In the genomic region with DNA sequence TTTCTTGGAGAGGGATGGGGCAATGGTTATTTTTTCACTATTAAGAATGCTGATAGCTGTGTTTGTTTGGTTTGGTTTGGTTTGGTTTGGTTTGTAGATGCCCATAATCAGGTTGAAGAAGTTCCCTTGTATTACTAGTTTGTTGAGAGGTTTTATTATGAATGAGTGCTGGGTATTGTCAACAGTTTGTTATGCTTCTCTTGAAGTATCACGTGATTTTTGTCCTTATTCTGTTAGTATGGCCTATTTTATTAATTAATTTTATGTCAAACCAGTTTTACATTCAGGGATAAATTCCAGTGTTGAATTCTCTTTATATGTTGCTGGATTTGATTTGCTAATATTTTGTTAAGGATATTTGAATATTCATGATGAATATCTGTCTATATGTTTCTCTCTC, we compare ENCODE assay signal across 35 cellular contexts.
A peak's percentile ranks its signal among the peaks of the same experiment; 100 is the strongest.
DNase-seq lines count a peak whose midpoint lies in the region; ATAC-seq, FAIRE-seq and TF ChIP-seq lines count a peak whose summit lies in the region.
"Had no signal": no experiment of that assay in that cellular context is flagged by ENCODE, and none has a peak within 500 bp of the region (broad histone marks: within the 10 kb centered on the region; RNA-seq: fewer than 3 reads in every experiment).

No MANE protein-coding gene starts in this region.

- H2BK12ac ChIP-seq in H1 (ENCODE audit: low read depth, low read length), result no peak overlapping the region

- no peaks in the 10 kb centered on the region for H3K23me2 ChIP-seq in H1 (ENCODE audit: low read depth, low read length)

- no peaks in the 10 kb centered on the region for H3K9me1 ChIP-seq in K562 (ENCODE audit: control insufficient read depth, insufficient read depth, low read length)

- H3K79me2 ChIP-seq in HepG2 (ENCODE audit: insufficient read depth, low read length) (no peaks in the 10 kb centered on the region), K562 (ENCODE audit: control insufficient read depth, insufficient read depth, low read length) (no peaks in the 10 kb centered on the region), H1 (ENCODE audit: control insufficient read depth in 1 of 2, insufficient read depth in 2 of 2, low read length in 2 of 2) (no peaks in the 10 kb centered on the region)

- H3K4me3 ChIP-seq in HepG2 (replicated peaks in 1 of 3; ENCODE audit: insufficient read depth in 1 of 3, low read depth in 2 of 3, low read length in 3 of 3) (no peak overlapping the region), right lobe of liver (no peak overlapping the region), K562 (no peak overlapping the region), H1 (ENCODE audit: extremely low read depth in 1 of 4, insufficient read depth in 2 of 4, low read depth in 3 of 4, low read length in 4 of 4) (no peak overlapping the region)
- H3K4me3 ChIP-seq: A549; BLaER1; BLaER1 treated with 17β-estradiol and CSF1 and Interleukin-3, amounts not matched to agents 10 nM and 100 nM had no signal

- no peaks in the 10 kb centered on the region for H3K4me1 ChIP-seq in HepG2 (ENCODE audit: insufficient read depth, low read length)
- no peaks in the 10 kb centered on the region for H3K4me1 ChIP-seq in right lobe of liver
- H3K4me1 ChIP-seq in K562 (replicated peaks in 1 of 2; ENCODE audit: control insufficient read depth in 2 of 2, insufficient read depth in 2 of 2, low read length in 2 of 2), result no peaks in the 10 kb centered on the region
- H3K4me1 ChIP-seq in H1 (replicated peaks in 1 of 4; ENCODE audit: control insufficient read depth in 3 of 4, insufficient read depth in 4 of 4, low read length in 3 of 4), result no peaks in the 10 kb centered on the region
- H3K4me1 ChIP-seq: A549; BE2C; BLaER1; BLaER1 treated with 17β-estradiol and CSF1 and Interleukin-3, amounts not matched to agents 10 nM and 100 nM; Caco-2 had no signal

- peak overlapping the region; percentile 6 for H3K56ac ChIP-seq in H1 (replicated peaks; ENCODE audit: insufficient read length, low read depth, low read length)

- no peaks in the 10 kb centered on the region for H3K79me1 ChIP-seq in H1 (ENCODE audit: low read depth, low read length)

- no peaks in the 10 kb centered on the region for H3K36me3 Mint-ChIP-seq in osteocyte (ENCODE audit: unreplicated experiment)
- H3K36me3 Mint-ChIP-seq: CD14-positive monocyte; CD4-positive, alpha-beta memory T cell; CD4-positive, CD25-positive, alpha-beta regulatory T cell; CD8-positive, alpha-beta memory T cell; CD8-positive, alpha-beta T cell had no signal

- H4K5ac ChIP-seq in H1 (ENCODE audit: insufficient read length, low read depth, low read length), result no peak overlapping the region

- BruUV-seq in HepG2 (replicated peaks; lab: Mats Ljungman, UMichigan) (no TSS peak), K562 (replicated peaks; lab: Mats Ljungman, UMichigan) (no TSS peak)

- no peak overlapping the region for H3K4me3 Mint-ChIP-seq in osteocyte (ENCODE audit: unreplicated experiment)
- H3K4me3 Mint-ChIP-seq: B cell; CD14-positive monocyte; CD4-positive, alpha-beta memory T cell; CD4-positive, alpha-beta T cell; CD4-positive, CD25-positive, alpha-beta regulatory T cell; CD8-positive, alpha-beta memory T cell; CD8-positive, alpha-beta T cell had no signal

- in situ Hi-C loops in HepG2 (cut with HindIII; ENCODE audit: extremely low pct_ligation_motif_present, low pct_unique_long_range_greater_than_20kb), result no loop called here
- in situ Hi-C loops in K562 (cut with MboI), result no loop called here

- FAIRE-seq in HepG2 (lab: Jason Lieb, UNC), result no peak
- no peak for FAIRE-seq in K562 (lab: Jason Lieb, UNC)
- no peak for FAIRE-seq in H1 (lab: Jason Lieb, UNC)
- FAIRE-seq: A204.1, A549, D721Med had no signal

- CTCF ChIA-PET in HepG2 (lab: Yijun Ruan, JAX; ENCODE audit: low intra/inter-chr PET ratio, low total read pairs) (no interaction called here), K562 (lab: Yijun Ruan, JAX; ENCODE audit: low intra/inter-chr PET ratio) (no interaction called here), H1 (lab: Charles Lee; ENCODE audit: partially characterized antibody) (no interaction called here)

- H2BK15ac ChIP-seq in H1 (ENCODE audit: low read length), result no peak overlapping the region

- H3K9me3 ChIP-seq in HepG2 (ENCODE audit: low read length) (peaks cover 26% of the 10 kb centered on the region), right lobe of liver (no peaks in the 10 kb centered on the region), K562 (replicated peaks; ENCODE audit: control insufficient read depth, insufficient read depth, low read depth, low read length) (no peaks in the 10 kb centered on the region), H1 (ENCODE audit: insufficient read depth in 2 of 2, low read depth in 1 of 2, low read length in 1 of 2) (no peaks in the 10 kb centered on the region)
- H3K9me3 ChIP-seq: A549, BE2C, Caco-2 had no signal

- no peak overlapping the region for H2BK20ac ChIP-seq in H1 (ENCODE audit: low read length)

- no peak overlapping the region for H3K27ac ChIP-seq in HepG2 (ENCODE audit: extremely low read length, insufficient read depth, low read length)
- H3K27ac ChIP-seq in right lobe of liver, result no peak overlapping the region
- H3K27ac ChIP-seq in K562 (ENCODE audit: extremely low read depth, low read depth, low read length), result no peak overlapping the region
- no peak overlapping the region for H3K27ac ChIP-seq in H1 (ENCODE audit: low read depth, low read length)
- H3K27ac ChIP-seq: 22Rv1; A549; BLaER1; BLaER1 treated with 17β-estradiol and CSF1 and Interleukin-3, amounts not matched to agents 10 nM and 100 nM; C4-2B had no signal

- H3K23ac ChIP-seq in H1 (ENCODE audit: insufficient read length), result no peak overlapping the region

- no peak for TF ChIP-seq EP300 in HepG2 (IDR thresholded peaks at IDR 0.05; ENCODE audit: low read depth in 2 of 2, low read length in 2 of 2)
- no peak for TF ChIP-seq EP300 in HepG2 (CRISPR knock-in tag; IDR thresholded peaks at IDR 0.05; ENCODE audit: borderline replicate concordance)
- TF ChIP-seq EP300 in K562 (IDR thresholded peaks at IDR 0.05; ENCODE audit: low read length), result no peak
- no peak for TF ChIP-seq EP300 in H1 (IDR thresholded peaks at IDR 0.05; ENCODE audit: borderline replicate concordance in 1 of 2, low read depth in 2 of 2, low read length in 2 of 2)

- no peak for TF ChIP-seq POLR2A in HepG2 (IDR thresholded peaks at IDR 0.05; ENCODE audit: insufficient read depth in 1 of 2, low read depth in 2 of 2, low read length in 2 of 2)
- no peak for TF ChIP-seq POLR2A in right lobe of liver (IDR thresholded peaks at IDR 0.05)
- TF ChIP-seq POLR2A in K562 (conservative IDR thresholded peaks at IDR 0.05), result no peak
- TF ChIP-seq POLR2A in H1 (IDR thresholded peaks at IDR 0.05; ENCODE audit: control extremely low read depth in 1 of 2, low read depth in 2 of 2, low read length in 2 of 2), result no peak

- H3K9ac ChIP-seq in HepG2 (ENCODE audit: insufficient read depth, low read depth, low read length) (no peak overlapping the region), K562 (ENCODE audit: insufficient read depth in 1 of 2, low read depth in 2 of 2, low read length in 2 of 2) (no peak overlapping the region), H1 (replicated peaks in 1 of 4; ENCODE audit: extremely low read depth in 1 of 4, low read depth in 3 of 4, low read length in 3 of 4) (no peak overlapping the region)
- H3K9ac ChIP-seq: BLaER1; BLaER1 treated with 17β-estradiol and CSF1 and Interleukin-3, amounts not matched to agents 10 nM and 100 nM had no signal

- no peak overlapping the region for H2BK5ac ChIP-seq in H1 (ENCODE audit: low read depth, low read length)

- H4K91ac ChIP-seq in H1 (replicated peaks; ENCODE audit: insufficient read length, low read length), result no peak overlapping the region

- H3K9me3 Mint-ChIP-seq in osteocyte (ENCODE audit: unreplicated experiment), result peaks cover 11% of the 10 kb centered on the region

- H3K36me3 ChIP-seq in HepG2 (replicated peaks in 1 of 2; ENCODE audit: control insufficient read depth in 1 of 2, insufficient read depth in 2 of 2, low read length in 2 of 2) (no peaks in the 10 kb centered on the region), right lobe of liver (no peaks in the 10 kb centered on the region), K562 (ENCODE audit: control insufficient read depth, insufficient read depth, low read length) (no peaks in the 10 kb centered on the region), H1 (ENCODE audit: control insufficient read depth in 2 of 4, insufficient read depth in 4 of 4, low read length in 3 of 4) (no peaks in the 10 kb centered on the region)
- H3K36me3 ChIP-seq: BE2C; BLaER1; BLaER1 treated with 17β-estradiol and CSF1 and Interleukin-3, amounts not matched to agents 10 nM and 100 nM had no signal

- H2BK120ac ChIP-seq in H1 (replicated peaks; ENCODE audit: low read depth, low read length), result no peak overlapping the region

- H3K27ac Mint-ChIP-seq in osteocyte (ENCODE audit: unreplicated experiment), result no peak overlapping the region
- H3K27ac Mint-ChIP-seq: B cell; CD14-positive monocyte; CD4-positive, alpha-beta memory T cell; CD4-positive, alpha-beta T cell; CD4-positive, CD25-positive, alpha-beta regulatory T cell; CD8-positive, alpha-beta memory T cell; CD8-positive, alpha-beta T cell had no signal

- TF ChIP-seq CTCF in HepG2 (CRISPR knock-in tag; IDR thresholded peaks at IDR 0.05) (no peak), right lobe of liver (IDR thresholded peaks at IDR 0.05) (no peak), K562 (IDR thresholded peaks at IDR 0.05 in 2 of 3, conservative IDR thresholded peaks at IDR 0.05 in 1 of 3; ENCODE audit: insufficient read depth in 2 of 3, low read depth in 1 of 3, low read length in 3 of 3) (no peak), H1 (IDR thresholded peaks at IDR 0.05; ENCODE audit: control extremely low read depth in 1 of 3, insufficient read depth in 1 of 3, low read depth in 1 of 3, low read length in 3 of 3) (no peak), osteocyte (IDR thresholded peaks at IDR 0.05) (no peak)

- DNase-seq in HepG2 (ENCODE audit: low spot score) (no peak), right lobe of liver (no peak), K562 (ENCODE audit: extremely low read depth in 1 of 4, low spot score in 3 of 4) (no peak), H1 (ENCODE audit: low read depth in 1 of 2, low spot score in 2 of 2) (no peak), osteocyte (ENCODE audit: extremely low spot score, unreplicated experiment) (no peak)
- DNase-seq: 8988T; ACHN; AML-193; BE2C; C1 segment of cervical spinal cord; Caco-2; Calu3; CD4-positive, alpha-beta memory T cell; CD4-positive, alpha-beta T cell; CD4-positive, CD25-positive, alpha-beta regulatory T cell; CD8-positive, alpha-beta memory T cell; CD8-positive, alpha-beta T cell; COR-L47; DMS 273 treated with DMSO at 0.1 percent for 48 hours; DMS153; DMS53; DMS79; DMS79 treated with DMSO at 0.1 percent for 48 hours; DND-41; EL had no signal

- intact Hi-C loops in HepG2 (cut with micrococcal nuclease; ENCODE audit: unreplicated experiment), result no loop called here
- intact Hi-C loops in right lobe of liver (cut with DNase I), result no loop called here
- intact Hi-C loops in K562 (cut with micrococcal nuclease), result no loop called here

- WGBS in HepG2 (ENCODE audit: low lambda C conversion rate), result 0% methylated on average over 1 of the region's 1 CpG
- 42% methylated on average over 1 of the region's 1 CpG for WGBS in right lobe of liver (ENCODE audit: insufficient coverage, low coverage, low lambda C conversion rate, missing lambda C conversion rate)
- 14% methylated on average over 1 of the region's 1 CpG for whole genome bisulfite sequencing in K562 (ENCODE audit: insufficient coverage, low coverage, missing lambda C conversion rate)
- WGBS in H1 (ENCODE audit: extremely low coverage in 1 of 2, insufficient coverage in 1 of 2, insufficient read length in 1 of 2, insufficient replicate concordance in 2 of 2, low coverage in 1 of 2, low lambda C conversion rate in 2 of 2, missing lambda C conversion rate in 1 of 2), 2 experiments, result 83% methylated on average over 1 of the region's 1 CpG; no CpG with 5 or more reads in 1 of the 2 experiments

- no peak overlapping the region for H3K4ac ChIP-seq in H1 (replicated peaks; ENCODE audit: insufficient read length, low read depth, low read length)

- H4K8ac ChIP-seq in H1 (ENCODE audit: extremely low read depth, insufficient read depth, low read length), result no peak overlapping the region

- H2AFZ ChIP-seq in HepG2 (ENCODE audit: low read length), result no peak overlapping the region
- no peak overlapping the region for H2AFZ ChIP-seq in K562 (ENCODE audit: low read depth, low read length)
- no peak overlapping the region for H2AFZ ChIP-seq in H1 (ENCODE audit: low read length)

- H4K20me1 ChIP-seq in HepG2 (ENCODE audit: insufficient read depth, low read length), result no peaks in the 10 kb centered on the region
- no peaks in the 10 kb centered on the region for H4K20me1 ChIP-seq in K562 (replicated peaks; ENCODE audit: control insufficient read depth, insufficient read depth, low read length)
- H4K20me1 ChIP-seq in H1 (replicated peaks in 1 of 2; ENCODE audit: control insufficient read depth in 1 of 2, insufficient read depth in 2 of 2, low read length in 2 of 2), result no peaks in the 10 kb centered on the region
- H4K20me1 ChIP-seq: BLaER1; BLaER1 treated with 17β-estradiol and CSF1 and Interleukin-3, amounts not matched to agents 10 nM and 100 nM had no signal

- ATAC-seq in HepG2 (no peak), right lobe of liver (no peak), K562 (no peak), HG03460 (IDR thresholded peaks at IDR 0.05; ENCODE audit: unreplicated experiment) (no peak)
- ATAC-seq: A549; CD8-positive, alpha-beta T cell had no signal

- H3K4me2 ChIP-seq in HepG2 (ENCODE audit: low read depth, low read length) (no peak overlapping the region), K562 (ENCODE audit: insufficient read depth, low read length) (no peak overlapping the region), H1 (ENCODE audit: insufficient read depth in 1 of 2, low read depth in 2 of 2, low read length in 2 of 2) (no peak overlapping the region)
- H3K4me2 ChIP-seq: A549; BLaER1; BLaER1 treated with 17β-estradiol and CSF1 and Interleukin-3, amounts not matched to agents 10 nM and 100 nM had no signal

- no peak overlapping the region for H3K14ac ChIP-seq in H1 (ENCODE audit: insufficient read length)

- H2AK5ac ChIP-seq in H1 (ENCODE audit: low read depth, low read length), result no peak overlapping the region

- POLR2A ChIA-PET in HepG2 (lab: Yijun Ruan, JAX) (no interaction called here), K562 (lab: Yijun Ruan, JAX) (no interaction called here), H1 (lab: Charles Lee; ENCODE audit: partially characterized antibody) (no interaction called here)

- H3K27me3 Mint-ChIP-seq in osteocyte (ENCODE audit: unreplicated experiment), result no peaks in the 10 kb centered on the region
- H3K27me3 Mint-ChIP-seq: B cell; CD4-positive, alpha-beta memory T cell; CD4-positive, alpha-beta T cell; CD4-positive, CD25-positive, alpha-beta regulatory T cell had no signal

- H3K18ac ChIP-seq in H1 (ENCODE audit: extremely low read depth, low read length), result no peak overlapping the region

- no peaks in the 10 kb centered on the region for H3K4me1 Mint-ChIP-seq in osteocyte (ENCODE audit: unreplicated experiment)
- H3K4me1 Mint-ChIP-seq: B cell; CD14-positive monocyte; CD4-positive, alpha-beta memory T cell; CD4-positive, CD25-positive, alpha-beta regulatory T cell; CD8-positive, alpha-beta memory T cell had no signal

- no peaks in the 10 kb centered on the region for H3K27me3 ChIP-seq in HepG2 (ENCODE audit: control insufficient read depth in 1 of 2, insufficient read depth in 2 of 2, low read length in 2 of 2)
- H3K27me3 ChIP-seq in right lobe of liver, result no peaks in the 10 kb centered on the region
- H3K27me3 ChIP-seq in K562 (ENCODE audit: control insufficient read depth in 2 of 2, insufficient read depth in 2 of 2, low read length in 2 of 2), result no peaks in the 10 kb centered on the region
- no peaks in the 10 kb centered on the region for H3K27me3 ChIP-seq in H1 (replicated peaks in 1 of 4; ENCODE audit: control insufficient read depth in 3 of 4, extremely low read depth in 1 of 4, insufficient read depth in 3 of 4, low read length in 3 of 4)
- H3K27me3 ChIP-seq: BE2C; BLaER1; BLaER1 treated with 17β-estradiol and CSF1 and Interleukin-3, amounts not matched to agents 10 nM and 100 nM had no signal

- TF ChIP-seq RAD21 in HepG2 (CRISPR knock-in tag; IDR thresholded peaks at IDR 0.05) (no peak), K562 (CRISPR knock-in tag; conservative IDR thresholded peaks at IDR 0.05 in 1 of 2, IDR thresholded peaks at IDR 0.05 in 1 of 2) (no peak), H1 (IDR thresholded peaks at IDR 0.05 in 1 of 2, conservative IDR thresholded peaks at IDR 0.05 in 1 of 2; ENCODE audit: low read depth in 2 of 2, low read length in 2 of 2) (no peak)
